Comparison of ENCODE assay signal across 14 cellular contexts in the genomic region with DNA sequence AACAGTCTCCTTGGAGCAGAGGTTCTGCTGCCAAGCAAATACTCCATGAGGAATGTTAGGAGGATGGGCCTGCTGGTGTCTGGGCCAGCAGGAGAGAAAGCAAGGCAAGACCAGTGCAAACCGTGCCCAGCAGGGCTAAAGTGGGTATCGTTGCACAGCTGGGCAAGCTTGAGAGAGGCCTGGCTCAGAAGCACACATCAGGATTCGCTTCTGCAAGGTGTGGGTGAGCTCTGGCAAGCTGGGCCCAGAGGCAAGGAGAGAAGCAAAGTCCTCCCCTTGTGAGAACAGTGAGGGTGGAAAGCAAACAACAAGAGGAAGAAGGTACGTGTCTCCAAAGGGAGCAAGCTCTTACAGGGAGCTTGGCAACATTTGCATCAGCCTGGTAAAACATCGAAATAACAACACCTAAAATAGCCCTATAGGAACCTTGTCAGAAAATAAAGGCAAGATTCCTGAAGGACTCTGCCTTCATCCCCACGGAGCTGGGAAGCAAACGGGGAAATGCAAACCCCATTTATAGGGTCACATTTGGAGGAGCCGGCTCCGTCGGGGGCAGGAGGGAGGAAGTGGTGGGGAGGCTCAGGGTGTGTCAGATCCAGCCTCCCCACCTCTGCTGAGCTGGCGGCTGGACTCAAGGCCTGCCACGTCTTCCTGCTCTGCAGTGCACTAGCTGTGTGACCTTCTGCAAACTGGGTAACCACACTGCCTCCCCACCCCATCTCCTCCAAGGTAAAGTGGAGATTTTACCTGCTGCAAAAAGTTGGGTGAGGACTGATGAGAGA.
DNase-seq lines count a peak whose midpoint lies in the region; ATAC-seq and TF ChIP-seq lines count a peak whose summit lies in the region.
"Had no signal": no experiment of that assay in that cellular context is flagged by ENCODE, and none has a peak within 500 bp of the region (broad histone marks: within the 10 kb centered on the region; RNA-seq: fewer than 3 reads in every experiment).

No MANE protein-coding gene starts in this region.

- H3K36me3 Mint-ChIP-seq in Caco-2 (ENCODE audit: insufficient read depth, unreplicated experiment): no peaks in the 10 kb centered on the region

- no peak overlapping the region for H3K27ac Mint-ChIP-seq in Caco-2 (ENCODE audit: unreplicated experiment)

- ATAC-seq in RWPE2 (ENCODE audit: low read depth): peak; percentile 46
- no peak for ATAC-seq in HG02852 (IDR thresholded peaks at IDR 0.05; ENCODE audit: unreplicated experiment)
- ATAC-seq: gastrocnemius medialis, left lobe of liver had no signal

- H3K27me3 ChIP-seq in RWPE2 (ENCODE audit: insufficient read depth, poor library complexity, severe bottlenecking) (no peaks in the 10 kb centered on the region), endocrine pancreas (ENCODE audit: control insufficient read depth, insufficient read depth, low read length) (no peaks in the 10 kb centered on the region), Caco-2 (replicated peaks; ENCODE audit: control insufficient read depth, insufficient read depth, low read length) (no peaks in the 10 kb centered on the region)
- H3K27me3 ChIP-seq: dorsolateral prefrontal cortex, gastrocnemius medialis had no signal

- H3K36me3 ChIP-seq in RWPE2 (ENCODE audit: low read depth) (no peaks in the 10 kb centered on the region), endocrine pancreas (ENCODE audit: control insufficient read depth, insufficient read depth, low read length) (no peaks in the 10 kb centered on the region), Caco-2 (ENCODE audit: control insufficient read depth, insufficient read depth, low read length) (no peaks in the 10 kb centered on the region)
- H3K36me3 ChIP-seq: gastrocnemius medialis, WERI-Rb-1 had no signal

- POLR2A ChIA-PET in Caco-2 (lab: Charles Lee): interaction anchor here (0.6 kb wide), 1 partner anchor 96 kb away, joined by 3 read pairs; no protein-coding TSS in a partner anchor

- DNase-seq in AG10803 (ENCODE audit: low read depth): peak; percentile 11
- DNase-seq in Daoy (ENCODE audit: low read depth): peak; percentile 70
- no peak for DNase-seq in RWPE2 (ENCODE audit: low spot score)
- DNase-seq in substantia nigra (lab: John Stamatoyannopoulos, UW): no peak
- no peak for DNase-seq in caudate nucleus (lab: John Stamatoyannopoulos, UW)
- no peak for DNase-seq in Caco-2
- DNase-seq: dorsolateral prefrontal cortex; gastrocnemius medialis; occipital lobe; stimulated activated naive CD4-positive, alpha-beta T cell; WERI-Rb-1 had no signal

- intact Hi-C loops in Caco-2 (cut with micrococcal nuclease; ENCODE audit: unreplicated experiment): no loop called here

- H3K4me3 Mint-ChIP-seq in Caco-2 (ENCODE audit: unreplicated experiment): no peak overlapping the region

- H3K9me3 ChIP-seq in RWPE2 (ENCODE audit: severe bottlenecking) (no peaks in the 10 kb centered on the region), endocrine pancreas (ENCODE audit: control insufficient read depth, low read length) (no peaks in the 10 kb centered on the region), Caco-2 (no peaks in the 10 kb centered on the region)
- H3K9me3 ChIP-seq: gastrocnemius medialis had no signal

- TF ChIP-seq CTCF in AG10803 (conservative IDR thresholded peaks at IDR 0.05; ENCODE audit: low read length) (no peak), RWPE2 (IDR thresholded peaks at IDR 0.05; ENCODE audit: poor library complexity, severe bottlenecking) (no peak), Caco-2 (IDR thresholded peaks at IDR 0.05; ENCODE audit: insufficient read depth in 1 of 2, low read depth in 1 of 2, low read length in 1 of 2, severe bottlenecking in 1 of 2, unreplicated experiment in 1 of 2) (no peak)

- BruUV-seq in Caco-2 (replicated peaks; lab: Mats Ljungman, UMichigan): no TSS peak

- no peak overlapping the region for H3K27ac ChIP-seq in RWPE2 (ENCODE audit: poor library complexity, severe bottlenecking)
- no peak overlapping the region for H3K27ac ChIP-seq in substantia nigra (ENCODE audit: low read depth, low read length, poor library complexity, severe bottlenecking)
- H3K27ac ChIP-seq in caudate nucleus (ENCODE audit: low read depth, low read length): no peak overlapping the region
- H3K27ac ChIP-seq: gastrocnemius medialis, WERI-Rb-1 had no signal

- H3K27me3 Mint-ChIP-seq in Caco-2 (ENCODE audit: insufficient read depth, unreplicated experiment): peaks cover 3% of the 10 kb centered on the region

- no peaks in the 10 kb centered on the region for H3K9me3 Mint-ChIP-seq in Caco-2 (ENCODE audit: unreplicated experiment)

- CTCF ChIA-PET in Caco-2 (lab: Charles Lee): no interaction called here

- H3K9ac ChIP-seq in endocrine pancreas (ENCODE audit: control insufficient read depth, insufficient read depth, low read length): no peak overlapping the region

- H3K4me3 ChIP-seq in AG10803 (ENCODE audit: low read length) (no peak overlapping the region), RWPE2 (ENCODE audit: severe bottlenecking) (no peak overlapping the region), endocrine pancreas (ENCODE audit: control insufficient read depth, insufficient read depth, low read length) (peak overlapping the region; percentile 33), Caco-2 (ENCODE audit: low read depth, low read length) (no peak overlapping the region)
- H3K4me3 ChIP-seq: dorsolateral prefrontal cortex, gastrocnemius medialis had no signal

- H3K4me1 ChIP-seq in RWPE2 (ENCODE audit: insufficient read depth, poor library complexity, severe bottlenecking) (peaks cover 7% of the 10 kb centered on the region), endocrine pancreas (ENCODE audit: control insufficient read depth, insufficient read depth, low read length) (peaks cover 28% of the 10 kb centered on the region), Caco-2 (no peaks in the 10 kb centered on the region)
- H3K4me1 ChIP-seq: gastrocnemius medialis had no signal

- no peaks in the 10 kb centered on the region for H3K4me1 Mint-ChIP-seq in Caco-2 (ENCODE audit: low read depth, unreplicated experiment)

Comparison
In these comparisons a context has a peak if more than half of its experiments do, and no peak if none do; other contexts are left out.
1. DNase-seq: peak in AG10803 (single experiment) and Daoy (single experiment); none in RWPE2 (single experiment), substantia nigra (0 of 49), caudate nucleus (0 of 61) and Caco-2 (0 of 2).